ENCODE assay signal across 8 cellular contexts in the genomic region with DNA sequence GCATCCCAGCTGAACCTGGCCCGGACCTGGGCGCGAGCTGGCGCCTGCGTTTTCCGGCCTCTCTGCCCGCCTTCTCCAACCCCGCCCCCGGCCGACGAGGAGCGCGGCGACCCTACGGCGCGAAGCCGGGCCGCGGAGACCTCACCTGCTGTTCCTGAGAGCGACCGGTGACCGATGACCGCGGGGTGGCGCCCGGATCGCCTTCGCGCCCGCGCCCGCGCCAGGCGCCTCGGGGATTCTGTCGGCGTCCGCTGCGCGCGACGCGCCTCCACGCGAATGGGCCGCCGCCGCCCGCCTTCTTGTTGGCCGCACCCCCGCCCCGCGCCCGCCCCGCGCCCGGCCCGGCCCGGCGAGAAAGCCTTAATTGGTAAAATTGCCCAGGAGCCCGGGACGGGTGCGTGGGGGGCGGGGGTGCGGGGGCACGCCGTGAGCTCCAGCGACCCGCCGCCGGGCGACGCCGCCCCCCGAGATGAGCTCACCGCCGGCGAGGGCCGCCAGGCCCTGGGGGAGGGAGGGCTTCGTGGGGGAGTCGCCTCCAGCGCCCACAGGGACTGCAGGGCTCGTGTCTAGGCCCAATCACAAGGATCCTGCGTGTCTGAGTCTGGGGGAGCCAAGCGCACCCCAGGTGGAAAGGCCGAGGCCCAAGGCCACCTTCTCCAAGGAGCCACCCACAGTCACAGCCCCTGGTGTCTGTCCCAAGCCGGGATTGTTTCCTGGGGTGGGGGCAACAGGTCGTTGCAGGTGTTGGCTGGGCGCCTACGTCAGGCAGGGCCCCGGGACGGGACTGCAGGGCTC. TPM values are rescaled to one million over a fixed set of nuclear protein-coding genes. Genes with fewer than 3 reads are reported as not detected.
DNase-seq lines count a peak whose midpoint lies in the region; ATAC-seq lines count a peak whose summit lies in the region.

TSS of gene FLNA (minus strand) at position 274 of the 795 bp plus-strand sequence. CDS start 3,389 bp downstream, outside the sequence.

- no peak for ATAC-seq in activated CD4-positive, CD25-positive, alpha-beta regulatory T cell treated with anti-CD3 and anti-CD28 coated beads, Interleukin-2, amount 50 U/mL, for 24 hours

- peak within 1 kb of the TSS; percentile 27 for H3K27ac ChIP-seq in temporal lobe (ENCODE audit: low read depth, low read length)

- peak; percentile 52 for DNase-seq in activated CD4-positive, CD25-positive, alpha-beta regulatory T cell treated with anti-CD3 and anti-CD28 coated beads, Interleukin-2, amount 50 U/mL, for 72 hours
- peak; percentile 34 for DNase-seq in OCI-M1 (lab: John Stamatoyannopoulos, UW)
- DNase-seq in dermis microvascular lymphatic vessel endothelial cell (ENCODE audit: low read depth in 2 of 2), result peak in 1 of 2 donors; percentile 29
- DNase-seq in lung microvascular endothelial cell (ENCODE audit: low read depth in 2 of 2), result no peak
- no peak for DNase-seq in HPDE6-E6E7 (ENCODE audit: extremely low spot score)
- DNase-seq in SHP77 treated with DMSO at 0.1 percent for 48 hours (lab: John Stamatoyannopoulos, UW), result no peak

RNA-seq across cellular contexts. Expression of gene FLNA, which starts in this region (rescaled TPM):
- total RNA-seq in dermis microvascular lymphatic vessel endothelial cell (1,135 and 1,161 TPM in 2 replicates), lung microvascular endothelial cell (781 and 1,159 TPM in 2 replicates), temporal lobe (88.8 TPM)

Comparison
In these comparisons a context has a peak if more than half of its experiments do, and no peak if none do; other contexts are left out.
1. DNase-seq: peak in activated CD4-positive, CD25-positive, alpha-beta regulatory T cell treated with anti-CD3 and anti-CD28 coated beads, Interleukin-2, amount 50 U/mL, for 72 hours (single experiment) and OCI-M1 (single experiment); none in lung microvascular endothelial cell (0 of 2), HPDE6-E6E7 (single experiment) and SHP77 treated with DMSO at 0.1 percent for 48 hours (single experiment).